1 cellular context compared by ENCODE assay signal in genomic region chr18:35716169-35716831, GRCh38.
A peak's percentile ranks its signal among the peaks of the same experiment; 100 is the strongest.
TF ChIP-seq lines count a peak whose summit lies in the region.

No MANE protein-coding gene starts in this region.

TF ChIP-seq in HepG2, 621 proteins besides CTCF, POLR2A, EP300 and RAD21 (continued from another document and continues in another):
- TF ChIP-seq ZBTB2 (CRISPR knock-in tag; IDR thresholded peaks at IDR 0.05; ENCODE audit: low read depth) = no peak
- peak; percentile 74 for TF ChIP-seq ZBTB7A (CRISPR knock-in tag; IDR thresholded peaks at IDR 0.05)
- peak; percentile 96 for TF ChIP-seq FOXO1 (CRISPR knock-in tag; IDR thresholded peaks at IDR 0.05)
- TF ChIP-seq ZNF292 (CRISPR knock-in tag; IDR thresholded peaks at IDR 0.05; ENCODE audit: borderline replicate concordance, low read depth) = peak; percentile 73; the same call in 1 of the 2 replicates
- TF ChIP-seq BCL6 (CRISPR knock-in tag; IDR thresholded peaks at IDR 0.05) = peak; percentile 90
- TF ChIP-seq FOSL2 (CRISPR knock-in tag; IDR thresholded peaks at IDR 0.05) = peak; percentile 63
- no peak for TF ChIP-seq ZNF558 (CRISPR knock-in tag; IDR thresholded peaks at IDR 0.05; ENCODE audit: borderline replicate concordance)
- TF ChIP-seq ZNF503 (CRISPR knock-in tag; IDR thresholded peaks at IDR 0.05) = peak; percentile 74; the same call in 1 of the 2 replicates
- peak; percentile 67; the same call in 1 of the 2 replicates for TF ChIP-seq TARDBP (CRISPR knock-in tag; IDR thresholded peaks at IDR 0.05)
- peak; percentile 60; the same call in 1 of the 2 replicates for TF ChIP-seq ZNF574 (CRISPR knock-in tag; IDR thresholded peaks at IDR 0.05)
- no peak for TF ChIP-seq ZFP82 (CRISPR knock-in tag; IDR thresholded peaks at IDR 0.05; ENCODE audit: borderline replicate concordance)
- TF ChIP-seq ZNF614 (CRISPR knock-in tag; IDR thresholded peaks at IDR 0.05; ENCODE audit: borderline replicate concordance) = 0 out of 2 replicates have a peak, but pooled peaks have one; percentile 79
- no peak for TF ChIP-seq ADNP (CRISPR knock-in tag; IDR thresholded peaks at IDR 0.05)
- TF ChIP-seq IRF2 (CRISPR knock-in tag; IDR thresholded peaks at IDR 0.05) = peak; percentile 62
- peak; percentile 96 for TF ChIP-seq HOMEZ (CRISPR knock-in tag; IDR thresholded peaks at IDR 0.05; ENCODE audit: low read depth)
- TF ChIP-seq ZNF256 (CRISPR knock-in tag; conservative IDR thresholded peaks at IDR 0.05) = no peak
- no peak; the same call in 1 of the 2 replicates for TF ChIP-seq ZNF652 (CRISPR knock-in tag; IDR thresholded peaks at IDR 0.05; ENCODE audit: borderline replicate concordance, low read depth)
- TF ChIP-seq SP1 (IDR thresholded peaks at IDR 0.05) = no peak
- no peak for TF ChIP-seq SP1 (CRISPR knock-in tag; IDR thresholded peaks at IDR 0.05)
- no peak for TF ChIP-seq ZFP36L1 (CRISPR knock-in tag; IDR thresholded peaks at IDR 0.05)
- peak; percentile 54; the same call in 1 of the 2 replicates for TF ChIP-seq ELF1 (CRISPR knock-in tag; IDR thresholded peaks at IDR 0.05)
- TF ChIP-seq CREB1 (IDR thresholded peaks at IDR 0.05) = no peak
- peak; percentile 41; the same call in 1 of the 2 replicates for TF ChIP-seq CREB1 (CRISPR knock-in tag; IDR thresholded peaks at IDR 0.05)
- peak; percentile 86 for TF ChIP-seq ZMYM4 (CRISPR knock-in tag; IDR thresholded peaks at IDR 0.05)
- no peak for TF ChIP-seq ELK4 (CRISPR knock-in tag; IDR thresholded peaks at IDR 0.05; ENCODE audit: borderline replicate concordance)
- peak; percentile 84; the same call in 1 of the 2 replicates for TF ChIP-seq NR2C2 (CRISPR knock-in tag; IDR thresholded peaks at IDR 0.05; ENCODE audit: borderline replicate concordance)
- TF ChIP-seq HMG20A (CRISPR knock-in tag; IDR thresholded peaks at IDR 0.05; ENCODE audit: borderline replicate concordance) = peak; percentile 88
- peak; percentile 46; the same call in 1 of the 2 replicates for TF ChIP-seq SKIL (CRISPR knock-in tag; IDR thresholded peaks at IDR 0.05; ENCODE audit: borderline replicate concordance)
- no peak for TF ChIP-seq AGO2 (optimal IDR thresholded peaks at IDR 0.05; ENCODE audit: low read depth, low read length)
- TF ChIP-seq PITX1 (CRISPR knock-in tag; IDR thresholded peaks at IDR 0.05) = peak; percentile 86
- 0 out of 2 replicates have a peak, but pooled peaks have one; percentile 10 for TF ChIP-seq ZNF121 (CRISPR knock-in tag; IDR thresholded peaks at IDR 0.05)
- TF ChIP-seq NFIC (IDR thresholded peaks at IDR 0.05; ENCODE audit: low read length) = peak; percentile 81; the same call in 1 of the 2 replicates
- no peak for TF ChIP-seq SETDB1 (CRISPR knock-in tag; IDR thresholded peaks at IDR 0.05; ENCODE audit: borderline replicate concordance)
- TF ChIP-seq ZFP90 (CRISPR knock-in tag; IDR thresholded peaks at IDR 0.05; ENCODE audit: borderline replicate concordance) = 0 out of 2 replicates have a peak, but pooled peaks have one; percentile 21
- peak; percentile 78 for TF ChIP-seq PPARG (CRISPR knock-in tag; conservative IDR thresholded peaks at IDR 0.05)
- no peak for TF ChIP-seq MLLT10 (CRISPR knock-in tag; IDR thresholded peaks at IDR 0.05)
- TF ChIP-seq ZNF18 (CRISPR knock-in tag; IDR thresholded peaks at IDR 0.05; ENCODE audit: insufficient replicate concordance) = peak; percentile 79
- TF ChIP-seq MIER3 (CRISPR knock-in tag; IDR thresholded peaks at IDR 0.05; ENCODE audit: borderline replicate concordance) = 0 out of 2 replicates have a peak, but pooled peaks have one; percentile 52
- peak; percentile 96; the same call in 1 of the 2 replicates for TF ChIP-seq AHDC1 (CRISPR knock-in tag; IDR thresholded peaks at IDR 0.05; ENCODE audit: borderline replicate concordance)
- no peak for TF ChIP-seq ZEB1 (IDR thresholded peaks at IDR 0.05; ENCODE audit: insufficient replicate concordance, low read depth)
